1 cellular context compared by ENCODE assay signal in genomic region chr7:140924019-140924820, GRCh38.
TF ChIP-seq lines count a peak whose summit lies in the region.

No MANE protein-coding gene starts in this region.

TF ChIP-seq in K562, 482 proteins besides CTCF, POLR2A, EP300 and RAD21 (continued from another document and continues in another):
- TF ChIP-seq E4F1 (CRISPR knock-in tag; IDR thresholded peaks at IDR 0.05; ENCODE audit: borderline replicate concordance), result no peak
- TF ChIP-seq, protein P1, sequence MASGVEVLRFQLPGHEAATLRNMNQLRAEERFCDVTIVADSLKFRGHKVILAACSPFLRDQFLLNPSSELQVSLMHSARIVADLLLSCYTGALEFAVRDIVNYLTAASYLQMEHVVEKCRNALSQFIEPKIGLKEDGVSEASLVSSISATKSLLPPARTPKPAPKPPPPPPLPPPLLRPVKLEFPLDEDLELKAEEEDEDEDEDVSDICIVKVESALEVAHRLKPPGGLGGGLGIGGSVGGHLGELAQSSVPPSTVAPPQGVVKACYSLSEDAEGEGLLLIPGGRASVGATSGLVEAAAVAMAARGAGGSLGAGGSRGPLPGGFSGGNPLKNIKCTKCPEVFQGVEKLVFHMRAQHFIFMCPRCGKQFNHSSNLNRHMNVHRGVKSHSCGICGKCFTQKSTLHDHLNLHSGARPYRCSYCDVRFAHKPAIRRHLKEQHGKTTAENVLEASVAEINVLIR (CRISPR knock-in tag; IDR thresholded peaks at IDR 0.05), result no peak
- TF ChIP-seq ZNF23 (CRISPR knock-in tag; IDR thresholded peaks at IDR 0.05), result no peak
- TF ChIP-seq, protein P2, sequence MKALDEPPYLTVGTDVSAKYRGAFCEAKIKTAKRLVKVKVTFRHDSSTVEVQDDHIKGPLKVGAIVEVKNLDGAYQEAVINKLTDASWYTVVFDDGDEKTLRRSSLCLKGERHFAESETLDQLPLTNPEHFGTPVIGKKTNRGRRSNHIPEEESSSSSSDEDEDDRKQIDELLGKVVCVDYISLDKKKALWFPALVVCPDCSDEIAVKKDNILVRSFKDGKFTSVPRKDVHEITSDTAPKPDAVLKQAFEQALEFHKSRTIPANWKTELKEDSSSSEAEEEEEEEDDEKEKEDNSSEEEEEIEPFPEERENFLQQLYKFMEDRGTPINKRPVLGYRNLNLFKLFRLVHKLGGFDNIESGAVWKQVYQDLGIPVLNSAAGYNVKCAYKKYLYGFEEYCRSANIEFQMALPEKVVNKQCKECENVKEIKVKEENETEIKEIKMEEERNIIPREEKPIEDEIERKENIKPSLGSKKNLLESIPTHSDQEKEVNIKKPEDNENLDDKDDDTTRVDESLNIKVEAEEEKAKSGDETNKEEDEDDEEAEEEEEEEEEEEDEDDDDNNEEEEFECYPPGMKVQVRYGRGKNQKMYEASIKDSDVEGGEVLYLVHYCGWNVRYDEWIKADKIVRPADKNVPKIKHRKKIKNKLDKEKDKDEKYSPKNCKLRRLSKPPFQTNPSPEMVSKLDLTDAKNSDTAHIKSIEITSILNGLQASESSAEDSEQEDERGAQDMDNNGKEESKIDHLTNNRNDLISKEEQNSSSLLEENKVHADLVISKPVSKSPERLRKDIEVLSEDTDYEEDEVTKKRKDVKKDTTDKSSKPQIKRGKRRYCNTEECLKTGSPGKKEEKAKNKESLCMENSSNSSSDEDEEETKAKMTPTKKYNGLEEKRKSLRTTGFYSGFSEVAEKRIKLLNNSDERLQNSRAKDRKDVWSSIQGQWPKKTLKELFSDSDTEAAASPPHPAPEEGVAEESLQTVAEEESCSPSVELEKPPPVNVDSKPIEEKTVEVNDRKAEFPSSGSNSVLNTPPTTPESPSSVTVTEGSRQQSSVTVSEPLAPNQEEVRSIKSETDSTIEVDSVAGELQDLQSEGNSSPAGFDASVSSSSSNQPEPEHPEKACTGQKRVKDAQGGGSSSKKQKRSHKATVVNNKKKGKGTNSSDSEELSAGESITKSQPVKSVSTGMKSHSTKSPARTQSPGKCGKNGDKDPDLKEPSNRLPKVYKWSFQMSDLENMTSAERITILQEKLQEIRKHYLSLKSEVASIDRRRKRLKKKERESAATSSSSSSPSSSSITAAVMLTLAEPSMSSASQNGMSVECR (CRISPR knock-in tag; IDR thresholded peaks at IDR 0.05), result peak; percentile 85
- TF ChIP-seq NR1H2 (CRISPR knock-in tag; IDR thresholded peaks at IDR 0.05), result no peak
- peak in 1 of 2 experiments; percentile 97; a peak in 2 of 4 replicates for TF ChIP-seq NONO (IDR thresholded peaks at IDR 0.05; ENCODE audit: low read depth in 2 of 2, low read length in 1 of 2)
- TF ChIP-seq TBP (optimal IDR thresholded peaks at IDR 0.05; ENCODE audit: low read depth, low read length), result peak; percentile 10
- TF ChIP-seq, protein P3, sequence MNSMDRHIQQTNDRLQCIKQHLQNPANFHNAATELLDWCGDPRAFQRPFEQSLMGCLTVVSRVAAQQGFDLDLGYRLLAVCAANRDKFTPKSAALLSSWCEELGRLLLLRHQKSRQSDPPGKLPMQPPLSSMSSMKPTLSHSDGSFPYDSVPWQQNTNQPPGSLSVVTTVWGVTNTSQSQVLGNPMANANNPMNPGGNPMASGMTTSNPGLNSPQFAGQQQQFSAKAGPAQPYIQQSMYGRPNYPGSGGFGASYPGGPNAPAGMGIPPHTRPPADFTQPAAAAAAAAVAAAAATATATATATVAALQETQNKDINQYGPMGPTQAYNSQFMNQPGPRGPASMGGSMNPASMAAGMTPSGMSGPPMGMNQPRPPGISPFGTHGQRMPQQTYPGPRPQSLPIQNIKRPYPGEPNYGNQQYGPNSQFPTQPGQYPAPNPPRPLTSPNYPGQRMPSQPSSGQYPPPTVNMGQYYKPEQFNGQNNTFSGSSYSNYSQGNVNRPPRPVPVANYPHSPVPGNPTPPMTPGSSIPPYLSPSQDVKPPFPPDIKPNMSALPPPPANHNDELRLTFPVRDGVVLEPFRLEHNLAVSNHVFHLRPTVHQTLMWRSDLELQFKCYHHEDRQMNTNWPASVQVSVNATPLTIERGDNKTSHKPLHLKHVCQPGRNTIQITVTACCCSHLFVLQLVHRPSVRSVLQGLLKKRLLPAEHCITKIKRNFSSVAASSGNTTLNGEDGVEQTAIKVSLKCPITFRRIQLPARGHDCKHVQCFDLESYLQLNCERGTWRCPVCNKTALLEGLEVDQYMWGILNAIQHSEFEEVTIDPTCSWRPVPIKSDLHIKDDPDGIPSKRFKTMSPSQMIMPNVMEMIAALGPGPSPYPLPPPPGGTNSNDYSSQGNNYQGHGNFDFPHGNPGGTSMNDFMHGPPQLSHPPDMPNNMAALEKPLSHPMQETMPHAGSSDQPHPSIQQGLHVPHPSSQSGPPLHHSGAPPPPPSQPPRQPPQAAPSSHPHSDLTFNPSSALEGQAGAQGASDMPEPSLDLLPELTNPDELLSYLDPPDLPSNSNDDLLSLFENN (IDR thresholded peaks at IDR 0.05; ENCODE audit: low read depth in 2 of 2, low read length in 2 of 2), result no peak
- peak; percentile 40 to 47 for TF ChIP-seq NRF1 (conservative IDR thresholded peaks at IDR 0.05 in 1 of 2, IDR thresholded peaks at IDR 0.05 in 1 of 2)
- TF ChIP-seq ZNF354B (CRISPR knock-in tag; IDR thresholded peaks at IDR 0.05), result no peak
- no peak for TF ChIP-seq ZNF140 (CRISPR knock-in tag; IDR thresholded peaks at IDR 0.05)
- TF ChIP-seq CEBPB (tag; IDR thresholded peaks at IDR 0.05), result no peak
- TF ChIP-seq, protein P4, sequence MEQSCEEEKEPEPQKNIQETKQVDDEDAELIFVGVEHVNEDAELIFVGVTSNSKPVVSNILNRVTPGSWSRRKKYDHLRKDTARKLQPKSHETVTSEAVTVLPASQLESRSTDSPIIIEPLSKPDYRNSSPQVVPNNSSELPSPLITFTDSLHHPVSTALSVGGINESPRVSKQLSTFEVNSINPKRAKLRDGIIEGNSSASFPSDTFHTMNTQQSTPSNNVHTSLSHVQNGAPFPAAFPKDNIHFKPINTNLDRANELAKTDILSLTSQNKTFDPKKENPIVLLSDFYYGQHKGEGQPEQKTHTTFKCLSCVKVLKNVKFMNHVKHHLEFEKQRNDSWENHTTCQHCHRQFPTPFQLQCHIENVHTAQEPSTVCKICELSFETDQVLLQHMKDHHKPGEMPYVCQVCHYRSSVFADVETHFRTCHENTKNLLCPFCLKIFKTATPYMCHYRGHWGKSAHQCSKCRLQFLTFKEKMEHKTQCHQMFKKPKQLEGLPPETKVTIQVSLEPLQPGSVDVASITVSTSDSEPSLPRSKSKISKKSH (CRISPR knock-in tag; IDR thresholded peaks at IDR 0.05), result no peak
- no peak for TF ChIP-seq THAP7 (CRISPR knock-in tag; IDR thresholded peaks at IDR 0.05)
- TF ChIP-seq, protein P5, sequence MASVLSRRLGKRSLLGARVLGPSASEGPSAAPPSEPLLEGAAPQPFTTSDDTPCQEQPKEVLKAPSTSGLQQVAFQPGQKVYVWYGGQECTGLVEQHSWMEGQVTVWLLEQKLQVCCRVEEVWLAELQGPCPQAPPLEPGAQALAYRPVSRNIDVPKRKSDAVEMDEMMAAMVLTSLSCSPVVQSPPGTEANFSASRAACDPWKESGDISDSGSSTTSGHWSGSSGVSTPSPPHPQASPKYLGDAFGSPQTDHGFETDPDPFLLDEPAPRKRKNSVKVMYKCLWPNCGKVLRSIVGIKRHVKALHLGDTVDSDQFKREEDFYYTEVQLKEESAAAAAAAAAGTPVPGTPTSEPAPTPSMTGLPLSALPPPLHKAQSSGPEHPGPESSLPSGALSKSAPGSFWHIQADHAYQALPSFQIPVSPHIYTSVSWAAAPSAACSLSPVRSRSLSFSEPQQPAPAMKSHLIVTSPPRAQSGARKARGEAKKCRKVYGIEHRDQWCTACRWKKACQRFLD (CRISPR knock-in tag; IDR thresholded peaks at IDR 0.05), result no peak
- TF ChIP-seq DEAF1 (CRISPR knock-in tag; IDR thresholded peaks at IDR 0.05), result no peak
- peak; percentile 46 for TF ChIP-seq BRD9 (IDR thresholded peaks at IDR 0.05; ENCODE audit: low read depth, partially characterized antibody)
- TF ChIP-seq EWSR1 (IDR thresholded peaks at IDR 0.05; ENCODE audit: borderline replicate concordance, low read depth, partially characterized antibody), result no peak
- TF ChIP-seq SP1 (CRISPR knock-in tag; IDR thresholded peaks at IDR 0.05), result peak; percentile 24; the same call in 1 of the 2 replicates
- no peak for TF ChIP-seq TAF9B (IDR thresholded peaks at IDR 0.05; ENCODE audit: partially characterized antibody)
- TF ChIP-seq NR4A1 (CRISPR knock-in tag; IDR thresholded peaks at IDR 0.05), result peak; percentile 30; the same call in 1 of the 2 replicates
- peak; percentile 30; the same call in 1 of the 2 replicates for TF ChIP-seq NR4A1 (tag; IDR thresholded peaks at IDR 0.05)
- peak; percentile 86 for TF ChIP-seq CC2D1A (IDR thresholded peaks at IDR 0.05)
- TF ChIP-seq POLR3G (IDR thresholded peaks at IDR 0.05; ENCODE audit: extremely low read depth, insufficient read length, insufficient replicate concordance), result no peak
- TF ChIP-seq ILF3 (IDR thresholded peaks at IDR 0.05; ENCODE audit: borderline replicate concordance), result peak; percentile 95; the same call in 1 of the 2 replicates
- TF ChIP-seq NFE2L1 (tag; IDR thresholded peaks at IDR 0.05; ENCODE audit: borderline replicate concordance, low read depth), result no peak
- TF ChIP-seq BCL6 (CRISPR knock-in tag; IDR thresholded peaks at IDR 0.05), result no peak
- TF ChIP-seq ZNF445 (CRISPR knock-in tag; IDR thresholded peaks at IDR 0.05; ENCODE audit: low read depth), result no peak
- TF ChIP-seq ZBTB1 (CRISPR knock-in tag; IDR thresholded peaks at IDR 0.05; ENCODE audit: borderline replicate concordance, low read depth), result peak; percentile 47; the same call in 1 of the 2 replicates
- no peak for TF ChIP-seq PCBP2 (IDR thresholded peaks at IDR 0.05; ENCODE audit: low read depth, low read length, poor library complexity, severe bottlenecking)
- no peak for TF ChIP-seq ZNF184 (CRISPR knock-in tag; IDR thresholded peaks at IDR 0.05)
- TF ChIP-seq SLC30A9 (CRISPR knock-in tag; IDR thresholded peaks at IDR 0.05), result no peak
- no peak for TF ChIP-seq SMARCB1 (IDR thresholded peaks at IDR 0.05; ENCODE audit: insufficient read length, low read depth)
- TF ChIP-seq CHCHD3 (CRISPR knock-in tag; IDR thresholded peaks at IDR 0.05), result no peak
- no peak for TF ChIP-seq HMG20A (CRISPR knock-in tag; conservative IDR thresholded peaks at IDR 0.05)
- no peak for TF ChIP-seq ZNF146 (CRISPR knock-in tag; IDR thresholded peaks at IDR 0.05; ENCODE audit: unreplicated experiment)
- no peak for TF ChIP-seq MCM3 (IDR thresholded peaks at IDR 0.05)
- TF ChIP-seq FOXP1 (CRISPR knock-in tag; IDR thresholded peaks at IDR 0.05), result peak; percentile 43
- TF ChIP-seq ZNF436 (CRISPR knock-in tag; IDR thresholded peaks at IDR 0.05), result no peak
- TF ChIP-seq RBM39 (optimal IDR thresholded peaks at IDR 0.05; ENCODE audit: low read depth, low read length), result no peak
- TF ChIP-seq ZNF696 (CRISPR knock-in tag; conservative IDR thresholded peaks at IDR 0.05), result no peak
- no peak for TF ChIP-seq FUS (optimal IDR thresholded peaks at IDR 0.05; ENCODE audit: low read depth, low read length)
- no peak for TF ChIP-seq MYBL2 (IDR thresholded peaks at IDR 0.05; ENCODE audit: low read depth)
- no peak for TF ChIP-seq MYBL2 (CRISPR knock-in tag; IDR thresholded peaks at IDR 0.05; ENCODE audit: borderline replicate concordance)
- TF ChIP-seq, protein P6, sequence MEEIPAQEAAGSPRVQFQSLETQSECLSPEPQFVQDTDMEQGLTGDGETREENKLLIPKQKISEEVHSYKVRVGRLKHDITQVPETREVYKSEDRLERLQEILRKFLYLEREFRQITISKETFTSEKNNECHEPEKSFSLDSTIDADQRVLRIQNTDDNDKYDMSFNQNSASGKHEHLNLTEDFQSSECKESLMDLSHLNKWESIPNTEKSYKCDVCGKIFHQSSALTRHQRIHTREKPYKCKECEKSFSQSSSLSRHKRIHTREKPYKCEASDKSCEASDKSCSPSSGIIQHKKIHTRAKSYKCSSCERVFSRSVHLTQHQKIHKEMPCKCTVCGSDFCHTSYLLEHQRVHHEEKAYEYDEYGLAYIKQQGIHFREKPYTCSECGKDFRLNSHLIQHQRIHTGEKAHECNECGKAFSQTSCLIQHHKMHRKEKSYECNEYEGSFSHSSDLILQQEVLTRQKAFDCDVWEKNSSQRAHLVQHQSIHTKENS (CRISPR knock-in tag; IDR thresholded peaks at IDR 0.05), result no peak
- TF ChIP-seq PHF20 (IDR thresholded peaks at IDR 0.05; ENCODE audit: partially characterized antibody), result peak; percentile 56
- TF ChIP-seq JUND (IDR thresholded peaks at IDR 0.05; ENCODE audit: borderline replicate concordance, low read depth, low read length), result peak; percentile 65; the same call in 1 of the 2 replicates
- no peak; the same call in 2 of the 3 replicates for TF ChIP-seq JUND (tag; IDR thresholded peaks at IDR 0.05; ENCODE audit: borderline replicate concordance, low read depth, low read length)
- 0 out of 2 replicates have a peak, but pooled peaks have one; percentile 25 for TF ChIP-seq MTA2 (IDR thresholded peaks at IDR 0.05; ENCODE audit: low read depth)
- TF ChIP-seq ZNF584 (CRISPR knock-in tag; IDR thresholded peaks at IDR 0.05; ENCODE audit: low read depth), result 0 out of 2 replicates have a peak, but pooled peaks have one; percentile 38
- TF ChIP-seq MCM7 (IDR thresholded peaks at IDR 0.05), result no peak
- TF ChIP-seq ZNF766 (CRISPR knock-in tag; conservative IDR thresholded peaks at IDR 0.05), result no peak
